9 cellular contexts compared by ENCODE assay signal in the genomic region with DNA sequence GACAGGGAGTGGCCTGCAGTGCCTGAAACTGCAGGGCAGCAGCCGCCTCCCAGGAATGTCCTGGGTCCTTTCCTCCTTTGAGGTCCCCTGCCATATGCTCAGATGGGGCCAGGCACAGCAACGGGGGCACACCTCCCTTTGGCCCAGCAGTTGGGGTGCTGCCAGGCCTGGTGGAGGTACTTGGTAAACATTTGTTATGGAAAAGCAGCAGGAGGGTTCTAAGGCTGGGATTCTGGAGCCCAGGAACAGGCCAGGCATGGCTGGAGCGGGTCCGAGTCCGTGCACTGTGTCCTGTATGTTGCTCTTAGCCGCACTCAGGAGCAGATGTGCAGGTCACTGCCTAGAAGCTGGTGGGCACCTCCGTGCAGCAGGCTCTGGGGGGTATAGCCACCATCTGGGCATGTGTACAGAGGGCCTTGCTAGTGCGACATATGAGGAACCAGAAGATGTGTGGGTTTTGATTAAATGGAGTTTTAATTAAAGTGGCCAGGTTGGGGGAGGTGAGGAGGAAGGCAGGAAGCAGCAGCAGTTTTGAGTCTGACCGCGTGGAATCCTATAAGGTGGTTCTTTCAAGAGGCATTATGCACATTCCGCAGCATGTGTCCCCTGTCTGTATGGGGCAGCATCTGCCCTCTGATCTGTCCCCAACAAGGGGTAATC. TPM values are rescaled to one million over a fixed set of nuclear protein-coding genes. Genes with fewer than 3 reads are reported as not detected.
DNase-seq lines count a peak whose midpoint lies in the region; FAIRE-seq and TF ChIP-seq lines count a peak whose summit lies in the region.
"Had no signal": no experiment of that assay in that cellular context is flagged by ENCODE, and none has a peak within 500 bp of the region (broad histone marks: within the 10 kb centered on the region; RNA-seq: fewer than 3 reads in every experiment).

No MANE protein-coding gene starts in this region.

- no peak for TF ChIP-seq POLR2A in GM12892 (IDR thresholded peaks at IDR 0.05; ENCODE audit: low read depth, low read length)

- H3K27me3 Mint-ChIP-seq in activated T-helper 1 cell treated with anti-CD3 and anti-CD28 coated beads, Interleukin-12 subunit alpha, Interleukin-12 subunit beta, Interleukin-2, Interleukin-4 antibody, amounts not matched to agents 30 ng/mL and 10 ng/mL and 1 ng/mL, durations not matched to agents 14 hours and 24 hours and 36 hours (ENCODE audit: insufficient read depth), result peaks cover 1% of the 10 kb centered on the region
- peaks cover 27% of the 10 kb centered on the region for H3K27me3 Mint-ChIP-seq in nephron (ENCODE audit: low read depth)

- H3K9me3 Mint-ChIP-seq in activated T-helper 1 cell treated with anti-CD3 and anti-CD28 coated beads, Interleukin-12 subunit alpha, Interleukin-12 subunit beta, Interleukin-2, Interleukin-4 antibody, amounts not matched to agents 30 ng/mL and 10 ng/mL and 1 ng/mL, durations not matched to agents 14 hours and 24 hours and 36 hours, result no peaks in the 10 kb centered on the region
- H3K9me3 Mint-ChIP-seq in nephron, result no peaks in the 10 kb centered on the region

- intact Hi-C loops in activated T-helper 1 cell treated with anti-CD3 and anti-CD28 coated beads, Interleukin-12 subunit alpha, Interleukin-12 subunit beta, Interleukin-2, Interleukin-4 antibody, amounts not matched to agents 30 ng/mL and 10 ng/mL and 1 ng/mL, durations not matched to agents 14 hours and 24 hours and 36 hours (cut with micrococcal nuclease), result loop anchor here (5.0 to 10.0 kb wide), 2 partner anchors 38 to 234 kb away; no protein-coding TSS in a partner anchor

- peak overlapping the region; percentile 87 for H3K4me3 Mint-ChIP-seq in activated T-helper 1 cell treated with anti-CD3 and anti-CD28 coated beads, Interleukin-12 subunit alpha, Interleukin-12 subunit beta, Interleukin-2, Interleukin-4 antibody, amounts not matched to agents 30 ng/mL and 10 ng/mL and 1 ng/mL, durations not matched to agents 14 hours and 24 hours and 36 hours
- H3K4me3 Mint-ChIP-seq in nephron, result peak overlapping the region in 1 of 3 experiments; percentile 33

- TF ChIP-seq CTCF in nephron (IDR thresholded peaks at IDR 0.05; ENCODE audit: unreplicated experiment in 3 of 3), result no peak
- no peak for TF ChIP-seq CTCF in GM13976 (IDR thresholded peaks at IDR 0.05; ENCODE audit: borderline replicate concordance, control extremely low read depth, extremely low read depth, insufficient read depth, missing control alignments)

- peak; percentile 54 for FAIRE-seq in GM12892 (lab: Jason Lieb, UNC)
- FAIRE-seq: A204.1 had no signal

- peaks cover 70% of the 10 kb centered on the region for H3K4me1 Mint-ChIP-seq in activated T-helper 1 cell treated with anti-CD3 and anti-CD28 coated beads, Interleukin-12 subunit alpha, Interleukin-12 subunit beta, Interleukin-2, Interleukin-4 antibody, amounts not matched to agents 30 ng/mL and 10 ng/mL and 1 ng/mL, durations not matched to agents 14 hours and 24 hours and 36 hours (ENCODE audit: low read depth)
- peaks cover 36% of the 10 kb centered on the region for H3K4me1 Mint-ChIP-seq in nephron

- peaks cover 18% of the 10 kb centered on the region for H3K36me3 Mint-ChIP-seq in activated T-helper 1 cell treated with anti-CD3 and anti-CD28 coated beads, Interleukin-12 subunit alpha, Interleukin-12 subunit beta, Interleukin-2, Interleukin-4 antibody, amounts not matched to agents 30 ng/mL and 10 ng/mL and 1 ng/mL, durations not matched to agents 14 hours and 24 hours and 36 hours (ENCODE audit: low read depth)
- H3K36me3 Mint-ChIP-seq in nephron (ENCODE audit: low read depth), result no peaks in the 10 kb centered on the region

- peak; percentile 38 for DNase-seq in NCI-H2171 treated with DMSO at 0.1 percent for 48 hours (lab: John Stamatoyannopoulos, UW)
- DNase-seq in NCI-H2171 (lab: John Stamatoyannopoulos, UW), result no peak
- no peak for DNase-seq in GM12892 (ENCODE audit: insufficient read length)
- DNase-seq in activated T-helper 1 cell treated with anti-CD3 and anti-CD28 coated beads, Interleukin-12 subunit alpha, Interleukin-12 subunit beta, Interleukin-2, Interleukin-4 antibody, amounts not matched to agents 30 ng/mL and 10 ng/mL and 1 ng/mL, durations not matched to agents 14 hours and 24 hours and 36 hours (ENCODE audit: low spot score), result no peak
- no peak for DNase-seq in COR-L47 (lab: John Stamatoyannopoulos, UW)
- DNase-seq in cerebellar cortex (ENCODE audit: low spot score), result no peak
- no peak for DNase-seq in GM13976 (ENCODE audit: low spot score)

- H3K27ac Mint-ChIP-seq in activated T-helper 1 cell treated with anti-CD3 and anti-CD28 coated beads, Interleukin-12 subunit alpha, Interleukin-12 subunit beta, Interleukin-2, Interleukin-4 antibody, amounts not matched to agents 30 ng/mL and 10 ng/mL and 1 ng/mL, durations not matched to agents 14 hours and 24 hours and 36 hours, result peak overlapping the region; percentile 99
- peak overlapping the region in 2 of 3 experiments; percentile 3 to 9 for H3K27ac Mint-ChIP-seq in nephron

- in situ Hi-C loops in GM13976 (cut with MboI; ENCODE audit: low sequenced_read_pairs, unreplicated experiment), result loop anchor here (5.0 kb wide), 1 partner anchor 73 kb away; no protein-coding TSS in a partner anchor

RNA-seq across cellular contexts. Expression of a gene that starts 1.5 kb away (rescaled TPM):
- polyA plus RNA-seq in GM12892 (2012; ENCODE audit: missing spikeins), result 14.3 TPM
- 27.3 and 27.7 TPM in 2 replicates for total RNA-seq in activated T-helper 1 cell treated with anti-CD3 and anti-CD28 coated beads, Interleukin-12 subunit alpha, Interleukin-12 subunit beta, Interleukin-2, Interleukin-4 antibody, amounts not matched to agents 30 ng/mL and 10 ng/mL and 1 ng/mL, durations not matched to agents 14 hours and 24 hours and 36 hours
